Comparison of ENCODE assay signal across 14 cellular contexts in genomic region chr18:10139783-10140410, GRCh38.
DNase-seq lines count a peak whose midpoint lies in the region; ATAC-seq, FAIRE-seq and TF ChIP-seq lines count a peak whose summit lies in the region.
"Had no signal": no experiment of that assay in that cellular context is flagged by ENCODE, and none has a peak within 500 bp of the region (broad histone marks: within the 10 kb centered on the region; RNA-seq: fewer than 3 reads in every experiment).

No MANE protein-coding gene starts in this region.

- H2BK120ac ChIP-seq in mesendoderm (ENCODE audit: low read depth, low read length): no peak overlapping the region

- no peak overlapping the region for H3K18ac ChIP-seq in mesendoderm (ENCODE audit: low read length)

- no peak overlapping the region for H4K5ac ChIP-seq in mesendoderm (ENCODE audit: low read length)

- TF ChIP-seq EP300 in K562 (IDR thresholded peaks at IDR 0.05; ENCODE audit: low read length): no peak

- peak overlapping the region; percentile 13 for H3K27ac ChIP-seq in HUES48 (ENCODE audit: low read depth, low read length)
- no peak overlapping the region for H3K27ac ChIP-seq in K562 (ENCODE audit: extremely low read depth, low read depth, low read length)
- peak overlapping the region; percentile 13 for H3K27ac ChIP-seq in mesendoderm (ENCODE audit: low read depth, low read length)
- H3K27ac ChIP-seq: BLaER1 treated with 17β-estradiol and CSF1 and Interleukin-3, amounts not matched to agents 10 nM and 100 nM; breast epithelium; VCaP had no signal

- H3K56ac ChIP-seq in mesendoderm (ENCODE audit: low read length): no peak overlapping the region

- ATAC-seq in K562: no peak
- no peak for ATAC-seq in HG03520 (IDR thresholded peaks at IDR 0.05; ENCODE audit: unreplicated experiment)

- DNase-seq in AG20443 (ENCODE audit: low spot score): peak; percentile 77
- no peak for DNase-seq in K562 (ENCODE audit: extremely low read depth in 1 of 4, low spot score in 3 of 4)
- no peak for DNase-seq in mesendoderm
- no peak for DNase-seq in T-helper 1 cell
- no peak for DNase-seq in NCI-H2171 treated with DMSO at 0.1 percent for 48 hours (lab: John Stamatoyannopoulos, UW)
- no peak for DNase-seq in GM13976 (ENCODE audit: low spot score)
- DNase-seq: activated T-cell treated with anti-CD3 and anti-CD28 coated beads, Interleukin-2, amount 50 U/mL, for 48 hours; mucosa of descending colon; RPMI8226 had no signal

- H3K36me3 ChIP-seq in HUES48 (ENCODE audit: control insufficient read depth, insufficient read depth, low read length) (no peaks in the 10 kb centered on the region), K562 (ENCODE audit: control insufficient read depth, insufficient read depth, low read length) (no peaks in the 10 kb centered on the region), mesendoderm (ENCODE audit: control insufficient read depth, insufficient read depth, low read length) (no peaks in the 10 kb centered on the region)
- H3K36me3 ChIP-seq: BLaER1 treated with 17β-estradiol and CSF1 and Interleukin-3, amounts not matched to agents 10 nM and 100 nM; breast epithelium had no signal

- no peak for TF ChIP-seq RAD21 in K562 (CRISPR knock-in tag; conservative IDR thresholded peaks at IDR 0.05 in 1 of 2, IDR thresholded peaks at IDR 0.05 in 1 of 2)

- WGBS in K562 (ENCODE audit: insufficient coverage, low coverage, missing lambda C conversion rate): 0% methylated on average over 7 of the region's 7 CpGs
- WGBS in mesendoderm (ENCODE audit: extremely low coverage, insufficient coverage, low lambda C conversion rate): no CpG with 5 or more reads among the region's 7 CpGs

- H3K27me3 ChIP-seq in HUES48 (ENCODE audit: control insufficient read depth, insufficient read depth, low read length) (no peaks in the 10 kb centered on the region), K562 (ENCODE audit: control insufficient read depth in 2 of 2, insufficient read depth in 2 of 2, low read length in 2 of 2) (peaks cover 10 to 35% of the 10 kb centered on the region in 2 experiments; a peak in 4 of 5 replicates), mesendoderm (ENCODE audit: insufficient read depth, low read length, poor library complexity) (no peaks in the 10 kb centered on the region)
- H3K27me3 ChIP-seq: BLaER1 treated with 17β-estradiol and CSF1 and Interleukin-3, amounts not matched to agents 10 nM and 100 nM; breast epithelium had no signal

- H3K9ac ChIP-seq in HUES48 (ENCODE audit: low read depth, low read length) (no peak overlapping the region), K562 (ENCODE audit: insufficient read depth in 1 of 2, low read depth in 2 of 2, low read length in 2 of 2) (no peak overlapping the region), mesendoderm (ENCODE audit: low read length) (no peak overlapping the region)
- H3K9ac ChIP-seq: BLaER1 treated with 17β-estradiol and CSF1 and Interleukin-3, amounts not matched to agents 10 nM and 100 nM had no signal

- no peak for TF ChIP-seq POLR2A in K562 (conservative IDR thresholded peaks at IDR 0.05)

- no peaks in the 10 kb centered on the region for H3K9me3 ChIP-seq in HUES48 (ENCODE audit: control insufficient read depth, insufficient read depth, low read length)
- no peaks in the 10 kb centered on the region for H3K9me3 ChIP-seq in K562 (replicated peaks; ENCODE audit: control insufficient read depth, insufficient read depth, low read depth, low read length)
- H3K9me3 ChIP-seq: BLaER1 treated with 17β-estradiol and CSF1 and Interleukin-3, amounts not matched to agents 10 nM and 100 nM; breast epithelium; mucosa of descending colon had no signal

- peaks cover 23% of the 10 kb centered on the region for H3K4me1 ChIP-seq in HUES48 (ENCODE audit: control insufficient read depth, insufficient read depth, low read length)
- H3K4me1 ChIP-seq in K562 (replicated peaks in 1 of 2; ENCODE audit: control insufficient read depth in 2 of 2, insufficient read depth in 2 of 2, low read length in 2 of 2): no peaks in the 10 kb centered on the region
- peaks cover 3% of the 10 kb centered on the region for H3K4me1 ChIP-seq in mesendoderm (ENCODE audit: control insufficient read depth, low read depth, low read length)
- H3K4me1 ChIP-seq: breast epithelium had no signal

- no peaks in the 10 kb centered on the region for H3K9me1 ChIP-seq in K562 (ENCODE audit: control insufficient read depth, insufficient read depth, low read length)

- no TSS peak for BruUV-seq in K562 (replicated peaks; lab: Mats Ljungman, UMichigan)

- intact Hi-C loops in K562 (cut with micrococcal nuclease): no loop called here

- CTCF ChIA-PET in K562 (lab: Yijun Ruan, JAX; ENCODE audit: low intra/inter-chr PET ratio): no interaction called here

- in situ Hi-C loops in K562 (cut with MboI) (no loop called here), GM13976 (cut with MboI; ENCODE audit: low sequenced_read_pairs, unreplicated experiment) (no loop called here)

- no peaks in the 10 kb centered on the region for H3K79me1 ChIP-seq in mesendoderm (ENCODE audit: low read length)

- POLR2A ChIA-PET in K562 (lab: Yijun Ruan, JAX): no interaction called here

- H3K79me2 ChIP-seq in K562 (ENCODE audit: control insufficient read depth, insufficient read depth, low read length): no peaks in the 10 kb centered on the region
- H3K79me2 ChIP-seq in mesendoderm (ENCODE audit: control insufficient read depth, insufficient read depth, low read length): no peaks in the 10 kb centered on the region

- no peak overlapping the region for H2AFZ ChIP-seq in K562 (ENCODE audit: low read depth, low read length)

- H2BK15ac ChIP-seq in mesendoderm (replicated peaks; ENCODE audit: low read depth): no peak overlapping the region

- H3K4me2 ChIP-seq in K562 (ENCODE audit: insufficient read depth, low read length): no peak overlapping the region
- no peak overlapping the region for H3K4me2 ChIP-seq in mesendoderm (ENCODE audit: low read length)

- no peak overlapping the region for H3K4ac ChIP-seq in mesendoderm (ENCODE audit: low read depth, low read length)

- H4K8ac ChIP-seq in mesendoderm (ENCODE audit: low read depth, low read length): no peak overlapping the region

- TF ChIP-seq CTCF in K562 (IDR thresholded peaks at IDR 0.05 in 2 of 3, conservative IDR thresholded peaks at IDR 0.05 in 1 of 3; ENCODE audit: insufficient read depth in 2 of 3, low read depth in 1 of 3, low read length in 3 of 3): no peak
- no peak for TF ChIP-seq CTCF in GM13976 (IDR thresholded peaks at IDR 0.05; ENCODE audit: borderline replicate concordance, control extremely low read depth, extremely low read depth, insufficient read depth, missing control alignments)

- no peak overlapping the region for H2BK5ac ChIP-seq in mesendoderm (ENCODE audit: low read length)

- 0 out of 2 replicates have a peak, but pooled peaks cover 5% of the 10 kb centered on the region for H4K20me1 ChIP-seq in K562 (replicated peaks; ENCODE audit: control insufficient read depth, insufficient read depth, low read length)
- H4K20me1 ChIP-seq: BLaER1 treated with 17β-estradiol and CSF1 and Interleukin-3, amounts not matched to agents 10 nM and 100 nM had no signal

- H2AK5ac ChIP-seq in mesendoderm (ENCODE audit: low read length): no peak overlapping the region

- no peak overlapping the region for H3K4me3 ChIP-seq in HUES48 (ENCODE audit: low read depth, low read length)
- no peak overlapping the region for H3K4me3 ChIP-seq in K562
- H3K4me3 ChIP-seq in mesendoderm (ENCODE audit: low read length): no peak overlapping the region
- H3K4me3 ChIP-seq: BLaER1 treated with 17β-estradiol and CSF1 and Interleukin-3, amounts not matched to agents 10 nM and 100 nM; breast epithelium; mucosa of descending colon had no signal

- no peak overlapping the region for H3K23ac ChIP-seq in mesendoderm (ENCODE audit: low read length)

- peak; percentile 6 for FAIRE-seq in K562 (lab: Jason Lieb, UNC)

TF ChIP-seq in K562, 482 proteins besides CTCF, POLR2A, EP300 and RAD21:
- no peak for TF ChIP-seq XRCC3 (IDR thresholded peaks at IDR 0.05)
- no peak for TF ChIP-seq NCOA6 (IDR thresholded peaks at IDR 0.05)
